In genomic region chr16:58755989-58756649, GRCh38 we compare ENCODE assay signal across 8 cellular contexts. TPM values are rescaled to one million over a fixed set of nuclear protein-coding genes. Genes with fewer than 3 reads are reported as not detected.
DNase-seq lines count a peak whose midpoint lies in the region; ATAC-seq, FAIRE-seq and TF ChIP-seq lines count a peak whose summit lies in the region.

No MANE protein-coding gene starts in this region.

- H3K36me3 ChIP-seq in bronchial epithelial cell (ENCODE audit: control insufficient read depth, insufficient read depth, low read length) = no peaks in the 10 kb centered on the region
- H3K36me3 ChIP-seq in kidney epithelial cell (ENCODE audit: control insufficient read depth, insufficient read depth, low read length) = no peaks in the 10 kb centered on the region

- H3K27me3 Mint-ChIP-seq in WTC11 (ENCODE audit: low read depth) = no peaks in the 10 kb centered on the region

- POLR2A ChIA-PET in WTC11 (lab: Charles Lee) = interaction anchor here (0.5 to 0.7 kb wide), 2 partner anchors 145 to 241 kb away, joined by 4 to 5 read pairs; no protein-coding TSS in a partner anchor

- H3K4me3 Mint-ChIP-seq in WTC11 = peak overlapping the region; percentile 39

- H3K27me3 ChIP-seq in bronchial epithelial cell (ENCODE audit: control insufficient read depth, insufficient read depth, low read length) (no peaks in the 10 kb centered on the region), kidney epithelial cell (ENCODE audit: control insufficient read depth, insufficient read depth, low read length) (no peaks in the 10 kb centered on the region)

- H3K4me3 ChIP-seq in bronchial epithelial cell (ENCODE audit: low read depth, low read length) (no peak overlapping the region), kidney epithelial cell (ENCODE audit: low read depth, low read length) (no peak overlapping the region)

- H3K4me1 Mint-ChIP-seq in WTC11 = peaks cover 10% of the 10 kb centered on the region

- FAIRE-seq in A204.1 (lab: Jason Lieb, UNC) = peak; percentile 63
- FAIRE-seq in GM18507 (lab: Jason Lieb, UNC) = peak; percentile 83
- no peak for FAIRE-seq in bronchial epithelial cell (lab: Jason Lieb, UNC)

- ATAC-seq in HG02970 (IDR thresholded peaks at IDR 0.05; ENCODE audit: low FRiP score, unreplicated experiment) (peak; percentile 82), WTC11 (peak; percentile 96)

- TF ChIP-seq CTCF in WTC11 (IDR thresholded peaks at IDR 0.05) (0 out of 2 replicates have a peak, but pooled peaks have one; percentile 37), bronchial epithelial cell (IDR thresholded peaks at IDR 0.05; ENCODE audit: insufficient read depth, low read length, severe bottlenecking) (peak; percentile 75), kidney epithelial cell (IDR thresholded peaks at IDR 0.05; ENCODE audit: insufficient read depth, low read length, poor library complexity, severe bottlenecking) (peak; percentile 84)

- H3K9me3 Mint-ChIP-seq in WTC11 = no peaks in the 10 kb centered on the region

- peak overlapping the region; percentile 17 for H3K27ac Mint-ChIP-seq in WTC11

- H3K36me3 Mint-ChIP-seq in WTC11 = no peaks in the 10 kb centered on the region

- DNase-seq in GM18507 (ENCODE audit: extremely low spot score, insufficient read length, low read depth) (peak; percentile 52), NCI-H2081 treated with DMSO at 0.1 percent for 48 hours (lab: John Stamatoyannopoulos, UW) (peak; percentile 46), WTC11 (ENCODE audit: low spot score) (peak; percentile 80), bronchial epithelial cell (ENCODE audit: low read depth) (peak; percentile 69), kidney epithelial cell (ENCODE audit: low read depth) (peak; percentile 29)
- DNase-seq in stimulated activated CD4-positive, alpha-beta T cell treated with anti-CD3 and anti-CD28 coated beads, Interleukin-4, amount 100 ng/mL, for 24 hours = peak; percentile 83

- CTCF ChIA-PET in WTC11 (lab: Charles Lee) = interaction anchor here (0.5 to 2.4 kb wide), 71 partner anchors 9 to 634 kb away, joined by 3 to 40 read pairs (median 4); partner anchors contain the start of genes GINS3, GOT2, NDRG4 and SLC38A7

TF ChIP-seq in WTC11, 78 proteins besides CTCF, POLR2A, EP300 and RAD21:
- TF ChIP-seq MAX (CRISPR knock-in tag; IDR thresholded peaks at IDR 0.05) (0 out of 2 replicates have a peak, but pooled peaks have one; percentile 19), MLX (CRISPR knock-in tag; IDR thresholded peaks at IDR 0.05) (no peak)

RNA-seq across cellular contexts. Expression of gene GOT2, which starts 22.0 kb away (rescaled TPM):
- total RNA-seq in WTC11 (2021) = 180 to 192 TPM (median 185 TPM) in 3 replicates
- total RNA-seq in bronchial epithelial cell = 30.3 and 31.3 TPM in 2 replicates
- total RNA-seq in kidney epithelial cell = 114 and 116 TPM in 2 replicates

Comparison
In these comparisons a context has a peak if more than half of its experiments do, and no peak if none do; other contexts are left out.
1. DNase-seq: peak in every context shown above with its lines; median percentile 83 in stimulated activated CD4-positive, alpha-beta T cell treated with anti-CD3 and anti-CD28 coated beads, Interleukin-4, amount 100 ng/mL, for 24 hours; 80 in WTC11; 69 in bronchial epithelial cell; 52 in GM18507; 46 in NCI-H2081 treated with DMSO at 0.1 percent for 48 hours; 29 in kidney epithelial cell.